Comparison of ENCODE assay signal across 8 cellular contexts in genomic region chr4:182143086-182143821, GRCh38.
DNase-seq lines count a peak whose midpoint lies in the region; ATAC-seq, FAIRE-seq and TF ChIP-seq lines count a peak whose summit lies in the region.

No MANE protein-coding gene starts in this region.

- peak overlapping the region; percentile 94 for H3K4me2 ChIP-seq in keratinocyte (ENCODE audit: control insufficient read depth, extremely low read depth, insufficient read depth, low read depth, low read length)

- H3K27ac ChIP-seq in keratinocyte (ENCODE audit: control insufficient read depth, insufficient read depth, low read length) (peak overlapping the region; percentile 97), subcutaneous abdominal adipose tissue (ENCODE audit: low read depth, low read length) (peak overlapping the region; percentile 91)

- FAIRE-seq in keratinocyte (lab: Jason Lieb, UNC) = peak; percentile 57

- H3K9me3 ChIP-seq in keratinocyte (ENCODE audit: control insufficient read depth, low read depth, low read length) (no peaks in the 10 kb centered on the region), subcutaneous abdominal adipose tissue (ENCODE audit: control insufficient read depth in 5 of 5, low read length in 5 of 5) (no peaks in the 10 kb centered on the region)

- peaks cover 4% of the 10 kb centered on the region for H3K9me3 Mint-ChIP-seq in T-helper 1 cell treated with Interleukin-12 subunit alpha and Interleukin-12 subunit beta and Interleukin-4 antibody, amounts not matched to agents 30 μg/mL and 1 μg/mL, for 36 hours
- no peaks in the 10 kb centered on the region for H3K9me3 Mint-ChIP-seq in activated naive CD8-positive, alpha-beta T cell treated with anti-CD3 and anti-CD28 coated beads, Interleukin-2, amount 10 ng/mL, durations not matched to agents 7 days and 5 days

- H3K4me3 ChIP-seq in keratinocyte (ENCODE audit: control insufficient read depth in 2 of 3, extremely low read depth in 1 of 3, insufficient read depth in 2 of 3, low read depth in 1 of 3, low read length in 3 of 3) (peak overlapping the region; percentile 75 to 76 (median 76)), subcutaneous abdominal adipose tissue (ENCODE audit: low read depth in 1 of 5, low read length in 5 of 5) (peak overlapping the region; percentile 61 to 82 (median 74))

- H3K36me3 Mint-ChIP-seq in T-helper 1 cell treated with Interleukin-12 subunit alpha and Interleukin-12 subunit beta and Interleukin-4 antibody, amounts not matched to agents 30 μg/mL and 1 μg/mL, for 36 hours (ENCODE audit: low read depth) = peaks cover 1% of the 10 kb centered on the region
- H3K36me3 Mint-ChIP-seq in activated naive CD8-positive, alpha-beta T cell treated with anti-CD3 and anti-CD28 coated beads, Interleukin-2, amount 10 ng/mL, durations not matched to agents 7 days and 5 days = peaks cover 2% of the 10 kb centered on the region

- H3K4me1 ChIP-seq in keratinocyte (ENCODE audit: control insufficient read depth, extremely low read depth, insufficient read depth, low read length) = peaks cover 29% of the 10 kb centered on the region
- peaks cover 5 to 35% (median 19%) of the 10 kb centered on the region in 5 donors for H3K4me1 ChIP-seq in subcutaneous abdominal adipose tissue (ENCODE audit: control insufficient read depth in 5 of 5, insufficient read depth in 5 of 5, low read length in 5 of 5)

- peak overlapping the region; percentile 98 for H3K9ac ChIP-seq in keratinocyte (ENCODE audit: control insufficient read depth, extremely low read depth, insufficient read depth, low read length)
- peak overlapping the region; percentile 1 to 95 (median 73) for H3K9ac ChIP-seq in subcutaneous abdominal adipose tissue (ENCODE audit: low read length in 5 of 5)

- H2AFZ ChIP-seq in keratinocyte (ENCODE audit: control insufficient read depth, low read length) = peak overlapping the region; percentile 84

- ATAC-seq in activated naive CD8-positive, alpha-beta T cell treated with anti-CD3 and anti-CD28 coated beads, Interleukin-2, amount 10 ng/mL, durations not matched to agents 7 days and 5 days (ENCODE audit: low read depth) = no peak
- no peak for ATAC-seq in HG03139 (IDR thresholded peaks at IDR 0.05; ENCODE audit: unreplicated experiment)

- dilution Hi-C loops in keratinocyte (cut with MboI; ENCODE audit: extremely low pct_ligation_motif_present, low sequenced_read_pairs) = no loop called here

- TF ChIP-seq CTCF in keratinocyte (optimal IDR thresholded peaks at IDR 0.05 in 1 of 3, IDR thresholded peaks at IDR 0.05 in 1 of 3, conservative IDR thresholded peaks at IDR 0.05 in 1 of 3; ENCODE audit: extremely low read depth in 1 of 3, insufficient read depth in 2 of 3, low read length in 3 of 3) = peak in 1 of 3 experiments; percentile 3

- peaks cover 44% of the 10 kb centered on the region for H3K79me2 ChIP-seq in keratinocyte (ENCODE audit: control insufficient read depth, insufficient read depth, low read length)

- POLR2A ChIA-PET in activated naive CD8-positive, alpha-beta T cell treated with anti-CD3 and anti-CD28 coated beads, Interleukin-2, amount 10 ng/mL, durations not matched to agents 7 days and 5 days (lab: Charles Lee) = interaction anchor here (0.6 kb wide), 1 partner anchor 125 kb away, joined by 3 read pairs; no protein-coding TSS in a partner anchor

- H4K20me1 ChIP-seq in keratinocyte (ENCODE audit: control insufficient read depth, extremely low read depth, insufficient read depth, low read length) = no peaks in the 10 kb centered on the region

- no peaks in the 10 kb centered on the region for H3K36me3 ChIP-seq in keratinocyte (ENCODE audit: control insufficient read depth in 2 of 2, extremely low read depth in 1 of 2, insufficient read depth in 2 of 2, low read length in 2 of 2)
- H3K36me3 ChIP-seq in subcutaneous abdominal adipose tissue (ENCODE audit: control insufficient read depth in 5 of 5, insufficient read depth in 5 of 5, low read length in 5 of 5) = no peaks in the 10 kb centered on the region

- DNase-seq in T-helper 1 cell (no peak), keratinocyte (ENCODE audit: low read depth, low spot score) (no peak), putamen (ENCODE audit: low spot score) (no peak), superior temporal gyrus (ENCODE audit: extremely low spot score) (no peak)
- DNase-seq in activated naive CD8-positive, alpha-beta T cell treated with anti-CD3 and anti-CD28 coated beads, Interleukin-2, amount 10 ng/mL, durations not matched to agents 7 days and 5 days = no peak

- H3K4me3 Mint-ChIP-seq in T-helper 1 cell treated with Interleukin-12 subunit alpha and Interleukin-12 subunit beta and Interleukin-4 antibody, amounts not matched to agents 30 μg/mL and 1 μg/mL, for 36 hours = peak overlapping the region; percentile 45
- H3K4me3 Mint-ChIP-seq in activated naive CD8-positive, alpha-beta T cell treated with anti-CD3 and anti-CD28 coated beads, Interleukin-2, amount 10 ng/mL, durations not matched to agents 7 days and 5 days = peak overlapping the region; percentile 69

- H3K9me1 ChIP-seq in keratinocyte (ENCODE audit: control insufficient read depth, extremely low read depth, insufficient read depth, low read length) = no peaks in the 10 kb centered on the region

- no peak overlapping the region for H3K27ac Mint-ChIP-seq in T-helper 1 cell treated with Interleukin-12 subunit alpha and Interleukin-12 subunit beta and Interleukin-4 antibody, amounts not matched to agents 30 μg/mL and 1 μg/mL, for 36 hours
- H3K27ac Mint-ChIP-seq in activated naive CD8-positive, alpha-beta T cell treated with anti-CD3 and anti-CD28 coated beads, Interleukin-2, amount 10 ng/mL, durations not matched to agents 7 days and 5 days = peak overlapping the region; percentile 48

- H3K27me3 ChIP-seq in keratinocyte (ENCODE audit: control insufficient read depth, extremely low read depth, insufficient read depth, low read length) = no peaks in the 10 kb centered on the region
- H3K27me3 ChIP-seq in subcutaneous abdominal adipose tissue (ENCODE audit: control insufficient read depth in 5 of 5, insufficient read depth in 4 of 5, low read length in 5 of 5) = peaks cover 0 to 36% (median 16%) of the 10 kb centered on the region in 5 donors

- H3K4me1 Mint-ChIP-seq in T-helper 1 cell treated with Interleukin-12 subunit alpha and Interleukin-12 subunit beta and Interleukin-4 antibody, amounts not matched to agents 30 μg/mL and 1 μg/mL, for 36 hours (ENCODE audit: low read depth) = peaks cover 2% of the 10 kb centered on the region
- peaks cover 10% of the 10 kb centered on the region for H3K4me1 Mint-ChIP-seq in activated naive CD8-positive, alpha-beta T cell treated with anti-CD3 and anti-CD28 coated beads, Interleukin-2, amount 10 ng/mL, durations not matched to agents 7 days and 5 days

- H3K27me3 Mint-ChIP-seq in T-helper 1 cell treated with Interleukin-12 subunit alpha and Interleukin-12 subunit beta and Interleukin-4 antibody, amounts not matched to agents 30 μg/mL and 1 μg/mL, for 36 hours (ENCODE audit: low read depth) = peaks cover 80% of the 10 kb centered on the region
- peaks cover 80% of the 10 kb centered on the region for H3K27me3 Mint-ChIP-seq in activated naive CD8-positive, alpha-beta T cell treated with anti-CD3 and anti-CD28 coated beads, Interleukin-2, amount 10 ng/mL, durations not matched to agents 7 days and 5 days
